1 cellular context compared by ENCODE assay signal in the genomic region with DNA sequence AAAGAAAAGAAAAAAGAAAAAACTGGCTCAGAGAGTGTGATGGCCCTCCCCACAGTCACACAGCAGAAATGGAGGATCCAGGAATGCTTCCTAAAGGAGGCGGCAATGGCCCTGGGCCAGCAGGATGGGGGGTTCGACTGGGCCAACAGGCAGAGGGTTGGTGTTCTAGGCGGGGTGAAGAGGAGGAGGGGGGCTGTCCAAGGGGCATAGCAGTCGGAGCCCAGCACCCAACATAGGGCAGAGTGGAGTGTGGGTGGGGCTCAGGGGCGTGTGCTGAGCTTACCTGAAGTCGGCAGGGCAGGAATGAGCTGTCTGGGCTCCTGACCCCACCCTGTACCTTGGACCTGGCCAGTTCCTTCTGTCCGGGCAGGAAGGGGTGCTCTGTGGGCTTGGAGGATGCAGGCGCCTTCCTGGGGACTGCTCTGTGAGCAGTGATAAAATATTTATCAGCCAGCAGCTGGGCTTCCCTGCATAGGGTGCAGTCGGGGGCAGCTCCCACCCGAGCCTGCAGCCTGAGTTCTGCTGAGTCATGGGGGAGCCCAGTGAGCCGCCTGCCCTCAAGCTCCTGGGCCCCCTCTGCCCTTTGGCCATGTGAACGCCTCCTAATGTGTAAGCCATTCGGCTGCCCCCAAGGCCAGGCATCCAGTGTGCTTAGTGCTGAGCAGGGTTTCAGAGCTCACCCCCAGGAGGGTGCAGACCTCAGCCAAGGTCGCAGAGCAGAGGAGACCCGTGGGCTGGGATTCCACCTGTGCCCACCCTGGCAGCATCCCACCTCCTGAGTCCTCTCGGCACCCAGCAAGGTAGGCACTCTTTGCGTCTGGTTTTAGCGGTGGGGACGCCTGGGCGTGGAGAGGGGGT.
TF ChIP-seq lines count a peak whose summit lies in the region.

No MANE protein-coding gene starts in this region.

TF ChIP-seq in HepG2, 621 proteins besides CTCF, POLR2A, EP300 and RAD21 (continued from another document and continues in another):
- TF ChIP-seq, protein P1, sequence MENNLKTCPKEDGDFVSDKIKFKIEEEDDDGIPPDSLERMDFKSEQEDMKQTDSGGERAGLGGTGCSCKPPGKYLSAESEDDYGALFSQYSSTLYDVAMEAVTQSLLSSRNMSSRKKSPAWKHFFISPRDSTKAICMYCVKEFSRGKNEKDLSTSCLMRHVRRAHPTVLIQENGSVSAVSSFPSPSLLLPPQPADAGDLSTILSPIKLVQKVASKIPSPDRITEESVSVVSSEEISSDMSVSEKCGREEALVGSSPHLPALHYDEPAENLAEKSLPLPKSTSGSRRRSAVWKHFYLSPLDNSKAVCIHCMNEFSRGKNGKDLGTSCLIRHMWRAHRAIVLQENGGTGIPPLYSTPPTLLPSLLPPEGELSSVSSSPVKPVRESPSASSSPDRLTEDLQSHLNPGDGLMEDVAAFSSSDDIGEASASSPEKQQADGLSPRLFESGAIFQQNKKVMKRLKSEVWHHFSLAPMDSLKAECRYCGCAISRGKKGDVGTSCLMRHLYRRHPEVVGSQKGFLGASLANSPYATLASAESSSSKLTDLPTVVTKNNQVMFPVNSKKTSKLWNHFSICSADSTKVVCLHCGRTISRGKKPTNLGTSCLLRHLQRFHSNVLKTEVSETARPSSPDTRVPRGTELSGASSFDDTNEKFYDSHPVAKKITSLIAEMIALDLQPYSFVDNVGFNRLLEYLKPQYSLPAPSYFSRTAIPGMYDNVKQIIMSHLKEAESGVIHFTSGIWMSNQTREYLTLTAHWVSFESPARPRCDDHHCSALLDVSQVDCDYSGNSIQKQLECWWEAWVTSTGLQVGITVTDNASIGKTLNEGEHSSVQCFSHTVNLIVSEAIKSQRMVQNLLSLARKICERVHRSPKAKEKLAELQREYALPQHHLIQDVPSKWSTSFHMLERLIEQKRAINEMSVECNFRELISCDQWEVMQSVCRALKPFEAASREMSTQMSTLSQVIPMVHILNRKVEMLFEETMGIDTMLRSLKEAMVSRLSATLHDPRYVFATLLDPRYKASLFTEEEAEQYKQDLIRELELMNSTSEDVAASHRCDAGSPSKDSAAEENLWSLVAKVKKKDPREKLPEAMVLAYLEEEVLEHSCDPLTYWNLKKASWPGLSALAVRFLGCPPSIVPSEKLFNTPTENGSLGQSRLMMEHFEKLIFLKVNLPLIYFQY (CRISPR knock-in tag; IDR thresholded peaks at IDR 0.05; ENCODE audit: borderline replicate concordance), result peak; percentile 78; the same call in 1 of the 2 replicates
- TF ChIP-seq, protein P2, sequence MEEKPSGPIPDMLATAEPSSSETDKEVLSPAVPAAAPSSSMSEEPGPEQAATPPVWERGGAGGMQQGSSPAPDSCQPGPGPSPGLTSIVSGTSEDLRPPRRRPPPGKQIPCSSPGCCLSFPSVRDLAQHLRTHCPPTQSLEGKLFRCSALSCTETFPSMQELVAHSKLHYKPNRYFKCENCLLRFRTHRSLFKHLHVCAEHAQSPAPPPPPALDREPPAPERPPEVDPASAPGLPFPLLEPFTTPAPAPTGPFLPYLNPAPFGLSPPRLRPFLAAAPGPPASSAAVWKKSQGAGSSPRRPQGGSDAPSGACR (CRISPR knock-in tag; IDR thresholded peaks at IDR 0.05), result no peak
- TF ChIP-seq, protein P3, sequence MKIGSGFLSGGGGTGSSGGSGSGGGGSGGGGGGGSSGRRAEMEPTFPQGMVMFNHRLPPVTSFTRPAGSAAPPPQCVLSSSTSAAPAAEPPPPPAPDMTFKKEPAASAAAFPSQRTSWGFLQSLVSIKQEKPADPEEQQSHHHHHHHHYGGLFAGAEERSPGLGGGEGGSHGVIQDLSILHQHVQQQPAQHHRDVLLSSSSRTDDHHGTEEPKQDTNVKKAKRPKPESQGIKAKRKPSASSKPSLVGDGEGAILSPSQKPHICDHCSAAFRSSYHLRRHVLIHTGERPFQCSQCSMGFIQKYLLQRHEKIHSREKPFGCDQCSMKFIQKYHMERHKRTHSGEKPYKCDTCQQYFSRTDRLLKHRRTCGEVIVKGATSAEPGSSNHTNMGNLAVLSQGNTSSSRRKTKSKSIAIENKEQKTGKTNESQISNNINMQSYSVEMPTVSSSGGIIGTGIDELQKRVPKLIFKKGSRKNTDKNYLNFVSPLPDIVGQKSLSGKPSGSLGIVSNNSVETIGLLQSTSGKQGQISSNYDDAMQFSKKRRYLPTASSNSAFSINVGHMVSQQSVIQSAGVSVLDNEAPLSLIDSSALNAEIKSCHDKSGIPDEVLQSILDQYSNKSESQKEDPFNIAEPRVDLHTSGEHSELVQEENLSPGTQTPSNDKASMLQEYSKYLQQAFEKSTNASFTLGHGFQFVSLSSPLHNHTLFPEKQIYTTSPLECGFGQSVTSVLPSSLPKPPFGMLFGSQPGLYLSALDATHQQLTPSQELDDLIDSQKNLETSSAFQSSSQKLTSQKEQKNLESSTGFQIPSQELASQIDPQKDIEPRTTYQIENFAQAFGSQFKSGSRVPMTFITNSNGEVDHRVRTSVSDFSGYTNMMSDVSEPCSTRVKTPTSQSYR (CRISPR knock-in tag; IDR thresholded peaks at IDR 0.05; ENCODE audit: borderline replicate concordance), result no peak; the same call in 1 of the 2 replicates
- TF ChIP-seq MED8 (CRISPR knock-in tag; IDR thresholded peaks at IDR 0.05; ENCODE audit: insufficient replicate concordance) (no peak), PHF21A (CRISPR knock-in tag; IDR thresholded peaks at IDR 0.05) (peak; percentile 94), ZNF761 (CRISPR knock-in tag; conservative IDR thresholded peaks at IDR 0.05) (0 out of 2 replicates have a peak, but pooled peaks have one; percentile 61), MEIS1 (CRISPR knock-in tag; IDR thresholded peaks at IDR 0.05; ENCODE audit: borderline replicate concordance) (no peak), POLR2AphosphoS5 (IDR thresholded peaks at IDR 0.05; ENCODE audit: low read depth, low read length) (peak; percentile 83), GABPA (IDR thresholded peaks at IDR 0.05; ENCODE audit: low read depth, low read length) (no peak), GABPA (CRISPR knock-in tag; IDR thresholded peaks at IDR 0.05; ENCODE audit: low read depth) (no peak), ZNF224 (CRISPR knock-in tag; IDR thresholded peaks at IDR 0.05) (no peak; the same call in 1 of the 2 replicates), ZNF337 (CRISPR knock-in tag; IDR thresholded peaks at IDR 0.05; ENCODE audit: borderline replicate concordance, low read depth) (no peak), ZNF225 (CRISPR knock-in tag; IDR thresholded peaks at IDR 0.05) (no peak), KMT2A (CRISPR knock-in tag; IDR thresholded peaks at IDR 0.05) (0 out of 2 replicates have a peak, but pooled peaks have one; percentile 31), RORA (CRISPR knock-in tag; IDR thresholded peaks at IDR 0.05) (no peak), ARNT (IDR thresholded peaks at IDR 0.05) (no peak), ZNF317 (CRISPR knock-in tag; IDR thresholded peaks at IDR 0.05) (no peak), PITX1 (CRISPR knock-in tag; IDR thresholded peaks at IDR 0.05) (peak; percentile 84), ZSCAN12 (CRISPR knock-in tag; IDR thresholded peaks at IDR 0.05) (no peak), IKZF4 (CRISPR knock-in tag; IDR thresholded peaks at IDR 0.05; ENCODE audit: borderline replicate concordance, low read depth, not compliant biosample characterization) (no peak), NPAS2 (CRISPR knock-in tag; IDR thresholded peaks at IDR 0.05; ENCODE audit: borderline replicate concordance) (no peak), NFKB2 (CRISPR knock-in tag; IDR thresholded peaks at IDR 0.05; ENCODE audit: borderline replicate concordance) (no peak; the same call in 1 of the 2 replicates), ZFP36L2 (CRISPR knock-in tag; IDR thresholded peaks at IDR 0.05) (no peak), ZNF235 (CRISPR knock-in tag; IDR thresholded peaks at IDR 0.05; ENCODE audit: borderline replicate concordance) (no peak), ZSCAN20 (CRISPR knock-in tag; IDR thresholded peaks at IDR 0.05; ENCODE audit: borderline replicate concordance) (no peak), ZMYM2 (CRISPR knock-in tag; IDR thresholded peaks at IDR 0.05) (no peak)
- TF ChIP-seq, protein P4, sequence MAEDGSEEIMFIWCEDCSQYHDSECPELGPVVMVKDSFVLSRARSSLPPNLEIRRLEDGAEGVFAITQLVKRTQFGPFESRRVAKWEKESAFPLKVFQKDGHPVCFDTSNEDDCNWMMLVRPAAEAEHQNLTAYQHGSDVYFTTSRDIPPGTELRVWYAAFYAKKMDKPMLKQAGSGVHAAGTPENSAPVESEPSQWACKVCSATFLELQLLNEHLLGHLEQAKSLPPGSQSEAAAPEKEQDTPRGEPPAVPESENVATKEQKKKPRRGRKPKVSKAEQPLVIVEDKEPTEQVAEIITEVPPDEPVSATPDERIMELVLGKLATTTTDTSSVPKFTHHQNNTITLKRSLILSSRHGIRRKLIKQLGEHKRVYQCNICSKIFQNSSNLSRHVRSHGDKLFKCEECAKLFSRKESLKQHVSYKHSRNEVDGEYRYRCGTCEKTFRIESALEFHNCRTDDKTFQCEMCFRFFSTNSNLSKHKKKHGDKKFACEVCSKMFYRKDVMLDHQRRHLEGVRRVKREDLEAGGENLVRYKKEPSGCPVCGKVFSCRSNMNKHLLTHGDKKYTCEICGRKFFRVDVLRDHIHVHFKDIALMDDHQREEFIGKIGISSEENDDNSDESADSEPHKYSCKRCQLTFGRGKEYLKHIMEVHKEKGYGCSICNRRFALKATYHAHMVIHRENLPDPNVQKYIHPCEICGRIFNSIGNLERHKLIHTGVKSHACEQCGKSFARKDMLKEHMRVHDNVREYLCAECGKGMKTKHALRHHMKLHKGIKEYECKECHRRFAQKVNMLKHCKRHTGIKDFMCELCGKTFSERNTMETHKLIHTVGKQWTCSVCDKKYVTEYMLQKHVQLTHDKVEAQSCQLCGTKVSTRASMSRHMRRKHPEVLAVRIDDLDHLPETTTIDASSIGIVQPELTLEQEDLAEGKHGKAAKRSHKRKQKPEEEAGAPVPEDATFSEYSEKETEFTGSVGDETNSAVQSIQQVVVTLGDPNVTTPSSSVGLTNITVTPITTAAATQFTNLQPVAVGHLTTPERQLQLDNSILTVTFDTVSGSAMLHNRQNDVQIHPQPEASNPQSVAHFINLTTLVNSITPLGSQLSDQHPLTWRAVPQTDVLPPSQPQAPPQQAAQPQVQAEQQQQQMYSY (CRISPR knock-in tag; IDR thresholded peaks at IDR 0.05), result peak; percentile 50; the same call in 1 of the 2 replicates
- TF ChIP-seq, protein P5, sequence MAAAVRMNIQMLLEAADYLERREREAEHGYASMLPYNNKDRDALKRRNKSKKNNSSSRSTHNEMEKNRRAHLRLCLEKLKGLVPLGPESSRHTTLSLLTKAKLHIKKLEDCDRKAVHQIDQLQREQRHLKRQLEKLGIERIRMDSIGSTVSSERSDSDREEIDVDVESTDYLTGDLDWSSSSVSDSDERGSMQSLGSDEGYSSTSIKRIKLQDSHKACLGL (CRISPR knock-in tag; IDR thresholded peaks at IDR 0.05), result peak; percentile 28; the same call in 1 of the 2 replicates
- TF ChIP-seq, protein P6, sequence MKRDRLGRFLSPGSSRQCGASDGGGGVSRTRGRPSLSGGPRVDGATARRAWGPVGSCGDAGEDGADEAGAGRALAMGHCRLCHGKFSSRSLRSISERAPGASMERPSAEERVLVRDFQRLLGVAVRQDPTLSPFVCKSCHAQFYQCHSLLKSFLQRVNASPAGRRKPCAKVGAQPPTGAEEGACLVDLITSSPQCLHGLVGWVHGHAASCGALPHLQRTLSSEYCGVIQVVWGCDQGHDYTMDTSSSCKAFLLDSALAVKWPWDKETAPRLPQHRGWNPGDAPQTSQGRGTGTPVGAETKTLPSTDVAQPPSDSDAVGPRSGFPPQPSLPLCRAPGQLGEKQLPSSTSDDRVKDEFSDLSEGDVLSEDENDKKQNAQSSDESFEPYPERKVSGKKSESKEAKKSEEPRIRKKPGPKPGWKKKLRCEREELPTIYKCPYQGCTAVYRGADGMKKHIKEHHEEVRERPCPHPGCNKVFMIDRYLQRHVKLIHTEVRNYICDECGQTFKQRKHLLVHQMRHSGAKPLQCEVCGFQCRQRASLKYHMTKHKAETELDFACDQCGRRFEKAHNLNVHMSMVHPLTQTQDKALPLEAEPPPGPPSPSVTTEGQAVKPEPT (CRISPR knock-in tag; IDR thresholded peaks at IDR 0.05; ENCODE audit: low read depth), result no peak
- TF ChIP-seq, protein P7, sequence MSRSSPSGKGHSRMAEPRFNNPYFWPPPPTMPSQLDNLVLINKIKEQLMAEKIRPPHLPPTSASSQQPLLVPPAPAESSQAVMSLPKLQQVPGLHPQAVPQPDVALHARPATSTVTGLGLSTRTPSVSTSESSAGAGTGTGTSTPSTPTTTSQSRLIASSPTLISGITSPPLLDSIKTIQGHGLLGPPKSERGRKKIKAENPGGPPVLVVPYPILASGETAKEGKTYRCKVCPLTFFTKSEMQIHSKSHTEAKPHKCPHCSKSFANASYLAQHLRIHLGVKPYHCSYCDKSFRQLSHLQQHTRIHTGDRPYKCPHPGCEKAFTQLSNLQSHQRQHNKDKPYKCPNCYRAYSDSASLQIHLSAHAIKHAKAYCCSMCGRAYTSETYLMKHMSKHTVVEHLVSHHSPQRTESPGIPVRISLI (CRISPR knock-in tag; IDR thresholded peaks at IDR 0.05; ENCODE audit: borderline replicate concordance), result 0 out of 2 replicates have a peak, but pooled peaks have one; percentile 20
- TF ChIP-seq, protein P8, sequence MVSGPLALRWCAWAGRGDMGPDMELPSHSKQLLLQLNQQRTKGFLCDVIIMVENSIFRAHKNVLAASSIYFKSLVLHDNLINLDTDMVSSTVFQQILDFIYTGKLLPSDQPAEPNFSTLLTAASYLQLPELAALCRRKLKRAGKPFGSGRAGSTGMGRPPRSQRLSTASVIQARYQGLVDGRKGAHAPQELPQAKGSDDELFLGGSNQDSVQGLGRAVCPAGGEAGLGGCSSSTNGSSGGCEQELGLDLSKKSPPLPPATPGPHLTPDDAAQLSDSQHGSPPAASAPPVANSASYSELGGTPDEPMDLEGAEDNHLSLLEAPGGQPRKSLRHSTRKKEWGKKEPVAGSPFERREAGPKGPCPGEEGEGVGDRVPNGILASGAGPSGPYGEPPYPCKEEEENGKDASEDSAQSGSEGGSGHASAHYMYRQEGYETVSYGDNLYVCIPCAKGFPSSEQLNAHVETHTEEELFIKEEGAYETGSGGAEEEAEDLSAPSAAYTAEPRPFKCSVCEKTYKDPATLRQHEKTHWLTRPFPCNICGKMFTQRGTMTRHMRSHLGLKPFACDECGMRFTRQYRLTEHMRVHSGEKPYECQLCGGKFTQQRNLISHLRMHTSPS (CRISPR knock-in tag; IDR thresholded peaks at IDR 0.05; ENCODE audit: low read depth), result peak; percentile 83
